ENCODE assay signal across 1 cellular context in the genomic region with DNA sequence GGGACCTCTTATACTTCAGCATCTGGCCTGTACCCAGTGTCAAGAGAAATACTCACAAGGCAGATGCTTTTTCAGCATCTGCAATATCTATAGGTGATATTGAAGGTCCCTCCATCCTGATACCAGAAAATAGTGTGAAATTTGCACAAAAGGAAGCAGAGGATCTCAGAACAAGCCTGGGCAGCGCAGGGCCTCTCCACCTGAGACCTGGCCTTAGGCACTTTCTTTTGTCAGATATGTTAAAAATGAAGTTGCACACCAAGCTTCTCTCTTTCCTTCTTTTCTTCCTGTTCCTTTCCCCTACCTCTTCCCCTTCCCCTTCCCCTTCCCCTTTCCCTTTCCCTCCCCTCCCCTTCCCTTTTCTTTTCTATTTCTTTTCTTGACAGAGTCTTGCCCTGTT.
TF ChIP-seq lines count a peak whose summit lies in the region.

No MANE protein-coding gene starts in this region.

TF ChIP-seq in K562, 482 proteins besides CTCF, POLR2A, EP300 and RAD21 (continued from another document):
- no peak for TF ChIP-seq MYC (IDR thresholded peaks at IDR 0.05; ENCODE audit: low read depth, low read length)
- no peak for TF ChIP-seq MYC (CRISPR knock-in tag; IDR thresholded peaks at IDR 0.05; ENCODE audit: borderline replicate concordance, low read depth)
- peak; percentile 70 for TF ChIP-seq HNRNPK (IDR thresholded peaks at IDR 0.05; ENCODE audit: low read depth, low read length, poor library complexity, severe bottlenecking)
- TF ChIP-seq, protein P1, sequence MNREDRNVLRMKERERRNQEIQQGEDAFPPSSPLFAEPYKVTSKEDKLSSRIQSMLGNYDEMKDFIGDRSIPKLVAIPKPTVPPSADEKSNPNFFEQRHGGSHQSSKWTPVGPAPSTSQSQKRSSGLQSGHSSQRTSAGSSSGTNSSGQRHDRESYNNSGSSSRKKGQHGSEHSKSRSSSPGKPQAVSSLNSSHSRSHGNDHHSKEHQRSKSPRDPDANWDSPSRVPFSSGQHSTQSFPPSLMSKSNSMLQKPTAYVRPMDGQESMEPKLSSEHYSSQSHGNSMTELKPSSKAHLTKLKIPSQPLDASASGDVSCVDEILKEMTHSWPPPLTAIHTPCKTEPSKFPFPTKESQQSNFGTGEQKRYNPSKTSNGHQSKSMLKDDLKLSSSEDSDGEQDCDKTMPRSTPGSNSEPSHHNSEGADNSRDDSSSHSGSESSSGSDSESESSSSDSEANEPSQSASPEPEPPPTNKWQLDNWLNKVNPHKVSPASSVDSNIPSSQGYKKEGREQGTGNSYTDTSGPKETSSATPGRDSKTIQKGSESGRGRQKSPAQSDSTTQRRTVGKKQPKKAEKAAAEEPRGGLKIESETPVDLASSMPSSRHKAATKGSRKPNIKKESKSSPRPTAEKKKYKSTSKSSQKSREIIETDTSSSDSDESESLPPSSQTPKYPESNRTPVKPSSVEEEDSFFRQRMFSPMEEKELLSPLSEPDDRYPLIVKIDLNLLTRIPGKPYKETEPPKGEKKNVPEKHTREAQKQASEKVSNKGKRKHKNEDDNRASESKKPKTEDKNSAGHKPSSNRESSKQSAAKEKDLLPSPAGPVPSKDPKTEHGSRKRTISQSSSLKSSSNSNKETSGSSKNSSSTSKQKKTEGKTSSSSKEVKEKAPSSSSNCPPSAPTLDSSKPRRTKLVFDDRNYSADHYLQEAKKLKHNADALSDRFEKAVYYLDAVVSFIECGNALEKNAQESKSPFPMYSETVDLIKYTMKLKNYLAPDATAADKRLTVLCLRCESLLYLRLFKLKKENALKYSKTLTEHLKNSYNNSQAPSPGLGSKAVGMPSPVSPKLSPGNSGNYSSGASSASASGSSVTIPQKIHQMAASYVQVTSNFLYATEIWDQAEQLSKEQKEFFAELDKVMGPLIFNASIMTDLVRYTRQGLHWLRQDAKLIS (CRISPR knock-in tag; IDR thresholded peaks at IDR 0.05) = no peak
- no peak for TF ChIP-seq ZNF695 (CRISPR knock-in tag; IDR thresholded peaks at IDR 0.05)
- no peak for TF ChIP-seq KLF10 (CRISPR knock-in tag; IDR thresholded peaks at IDR 0.05)
- TF ChIP-seq, protein P2, sequence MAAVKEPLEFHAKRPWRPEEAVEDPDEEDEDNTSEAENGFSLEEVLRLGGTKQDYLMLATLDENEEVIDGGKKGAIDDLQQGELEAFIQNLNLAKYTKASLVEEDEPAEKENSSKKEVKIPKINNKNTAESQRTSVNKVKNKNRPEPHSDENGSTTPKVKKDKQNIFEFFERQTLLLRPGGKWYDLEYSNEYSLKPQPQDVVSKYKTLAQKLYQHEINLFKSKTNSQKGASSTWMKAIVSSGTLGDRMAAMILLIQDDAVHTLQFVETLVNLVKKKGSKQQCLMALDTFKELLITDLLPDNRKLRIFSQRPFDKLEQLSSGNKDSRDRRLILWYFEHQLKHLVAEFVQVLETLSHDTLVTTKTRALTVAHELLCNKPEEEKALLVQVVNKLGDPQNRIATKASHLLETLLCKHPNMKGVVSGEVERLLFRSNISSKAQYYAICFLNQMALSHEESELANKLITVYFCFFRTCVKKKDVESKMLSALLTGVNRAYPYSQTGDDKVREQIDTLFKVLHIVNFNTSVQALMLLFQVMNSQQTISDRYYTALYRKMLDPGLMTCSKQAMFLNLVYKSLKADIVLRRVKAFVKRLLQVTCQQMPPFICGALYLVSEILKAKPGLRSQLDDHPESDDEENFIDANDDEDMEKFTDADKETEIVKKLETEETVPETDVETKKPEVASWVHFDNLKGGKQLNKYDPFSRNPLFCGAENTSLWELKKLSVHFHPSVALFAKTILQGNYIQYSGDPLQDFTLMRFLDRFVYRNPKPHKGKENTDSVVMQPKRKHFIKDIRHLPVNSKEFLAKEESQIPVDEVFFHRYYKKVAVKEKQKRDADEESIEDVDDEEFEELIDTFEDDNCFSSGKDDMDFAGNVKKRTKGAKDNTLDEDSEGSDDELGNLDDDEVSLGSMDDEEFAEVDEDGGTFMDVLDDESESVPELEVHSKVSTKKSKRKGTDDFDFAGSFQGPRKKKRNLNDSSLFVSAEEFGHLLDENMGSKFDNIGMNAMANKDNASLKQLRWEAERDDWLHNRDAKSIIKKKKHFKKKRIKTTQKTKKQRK (IDR thresholded peaks at IDR 0.05; ENCODE audit: borderline replicate concordance, low read depth, low read length) = no peak
